ENCODE assay signal across 8 cellular contexts in genomic region chr9:72526901-72527800, GRCh38. TPM values are rescaled to one million over a fixed set of nuclear protein-coding genes. Genes with fewer than 3 reads are reported as not detected.
DNase-seq lines count a peak whose midpoint lies in the region; ATAC-seq and TF ChIP-seq lines count a peak whose summit lies in the region.

No MANE protein-coding gene starts in this region.

- H3K27ac ChIP-seq in SJCRH30 (peak overlapping the region; percentile 20; the same call in 1 of the 2 replicates), right atrium auricular region (peak overlapping the region in 1 of 2 donors; percentile 29), urinary bladder (ENCODE audit: low read depth) (peak overlapping the region; percentile 72)

- TF ChIP-seq CTCF in AG10803 (conservative IDR thresholded peaks at IDR 0.05; ENCODE audit: low read length) (no peak; the same call in 1 of the 2 replicates), right atrium auricular region (IDR thresholded peaks at IDR 0.05) (no peak)

- H3K27me3 ChIP-seq in SJCRH30 (no peaks in the 10 kb centered on the region), adipocyte (replicated peaks; ENCODE audit: control insufficient read depth, insufficient read depth, low read length) (no peaks in the 10 kb centered on the region), right atrium auricular region (no peaks in the 10 kb centered on the region)

- DNase-seq in AG10803 (ENCODE audit: low read depth) (peak; percentile 93), SJCRH30 (peak; percentile 80 to 85), adipocyte (ENCODE audit: low read depth) (peak; percentile 96), right atrium auricular region (ENCODE audit: low spot score) (peak; percentile 78), putamen (ENCODE audit: low spot score) (peak; percentile 43)

- peaks cover 18% of the 10 kb centered on the region for H3K4me1 ChIP-seq in SJCRH30
- peaks cover 27% of the 10 kb centered on the region for H3K4me1 ChIP-seq in adipocyte (ENCODE audit: control insufficient read depth, insufficient read depth, low read length)
- H3K4me1 ChIP-seq in right atrium auricular region = peaks cover 0 to 9% of the 10 kb centered on the region in 2 donors
- H3K4me1 ChIP-seq in urinary bladder (ENCODE audit: insufficient read depth) = peaks cover 1% of the 10 kb centered on the region

- H3K9me3 ChIP-seq in SJCRH30 (replicated peaks) = no peaks in the 10 kb centered on the region
- H3K9me3 ChIP-seq in adipocyte (ENCODE audit: control insufficient read depth, low read length) = peaks cover 5% of the 10 kb centered on the region
- peaks cover 0 to 9% of the 10 kb centered on the region in 2 donors for H3K9me3 ChIP-seq in right atrium auricular region

- H3K36me3 ChIP-seq in SJCRH30 (no peaks in the 10 kb centered on the region), adipocyte (ENCODE audit: control insufficient read depth, insufficient read depth, low read length, severe bottlenecking) (no peaks in the 10 kb centered on the region), right atrium auricular region (no peaks in the 10 kb centered on the region), urinary bladder (ENCODE audit: insufficient read depth) (no peaks in the 10 kb centered on the region)

- 26% methylated on average over 19 of the region's 19 CpGs for WGBS in urinary bladder

- peak; percentile 85 for ATAC-seq in GM18907 (IDR thresholded peaks at IDR 0.05; ENCODE audit: unreplicated experiment)
- peak; percentile 87 for ATAC-seq in HG03108 (IDR thresholded peaks at IDR 0.05; ENCODE audit: unreplicated experiment)

- peak overlapping the region; percentile 52 for H3K4me3 ChIP-seq in AG10803 (ENCODE audit: low read length)
- H3K4me3 ChIP-seq in SJCRH30 = peak overlapping the region; percentile 53
- peak overlapping the region; percentile 76 for H3K4me3 ChIP-seq in adipocyte (ENCODE audit: low read length)
- peak overlapping the region in 1 of 2 donors; percentile 23 for H3K4me3 ChIP-seq in right atrium auricular region
- H3K4me3 ChIP-seq in urinary bladder (ENCODE audit: low read depth, low read length) = peak overlapping the region; percentile 4

- H3K9ac ChIP-seq in adipocyte (ENCODE audit: low read length) = peak overlapping the region; percentile 86

RNA-seq across cellular contexts. Expression of gene TMC1, which starts 5.7 kb away (rescaled TPM):
- not detected in 2 replicates for total RNA-seq in SJCRH30 (2014; rRNA removed; shearing (Covaris generic))
- total RNA-seq in right atrium auricular region (not detected), urinary bladder (1.9 TPM)
- 0.66 TPM for polyA plus RNA-seq in urinary bladder

Comparison
In these comparisons a context has a peak if more than half of its experiments do, and no peak if none do; other contexts are left out.
1. DNase-seq: peak in every context shown above with its lines; median percentile 96 in adipocyte; 93 in AG10803; 82 in SJCRH30; 78 in right atrium auricular region; 43 in putamen.